ENCODE assay signal across 28 cellular contexts in genomic region chr1:3456449-3456963, GRCh38. TPM values are rescaled to one million over a fixed set of nuclear protein-coding genes. Genes with fewer than 3 reads are reported as not detected.
DNase-seq lines count a peak whose midpoint lies in the region; ATAC-seq and TF ChIP-seq lines count a peak whose summit lies in the region.
"Had no signal": no experiment of that assay in that cellular context is flagged by ENCODE, and none has a peak within 500 bp of the region (broad histone marks: within the 10 kb centered on the region; RNA-seq: fewer than 3 reads in every experiment).

No MANE protein-coding gene starts in this region.

- H3K4me3 Mint-ChIP-seq in WTC11, result peak overlapping the region; percentile 14; the same call in 1 of the 2 replicates
- H3K4me3 Mint-ChIP-seq: activated T-cell treated with anti-CD3 and anti-CD28 coated beads, Interleukin-2, amount 50 U/mL, for 24 hours; stimulated activated naive CD8-positive, alpha-beta T cell treated with anti-CD3 and anti-CD28 coated beads, Interleukin-15, amount 100 ng/mL, for 72 hours had no signal

- H3K27me3 ChIP-seq in mucosa of stomach (ENCODE audit: control insufficient read depth, insufficient read depth, low read length) (no peaks in the 10 kb centered on the region), transverse colon (peaks cover 34% of the 10 kb centered on the region), upper lobe of left lung (peaks cover 0 to 12% (median 0%) of the 10 kb centered on the region in 4 donors), spleen (replicated peaks in 1 of 7) (peaks cover 0 to 44% (median 25%) of the 10 kb centered on the region in 7 donors)
- H3K27me3 ChIP-seq: MG63, thyroid gland had no signal

- TF ChIP-seq EP300 in transverse colon (IDR thresholded peaks at IDR 0.05; ENCODE audit: low read depth) (no peak), upper lobe of left lung (IDR thresholded peaks at IDR 0.05) (no peak)

- H3K4me1 ChIP-seq in mucosa of stomach (ENCODE audit: control insufficient read depth, insufficient read depth, low read length) (peaks cover 78% of the 10 kb centered on the region), transverse colon (peaks cover 33 to 81% (median 75%) of the 10 kb centered on the region in 4 donors), upper lobe of left lung (peaks cover 22 to 36% (median 29%) of the 10 kb centered on the region in 4 donors), spleen (peaks cover 11 to 61% (median 35%) of the 10 kb centered on the region in 6 donors)

- DNase-seq in HT-29 (ENCODE audit: low spot score) (peak; percentile 87), WTC11 (ENCODE audit: low spot score) (no peak), transverse colon (peak; percentile 77), upper lobe of left lung (no peak), SK-N-DZ (ENCODE audit: low spot score) (no peak), spleen (no peak)
- DNase-seq: activated CD4-positive, alpha-beta T cell treated with anti-CD3 and anti-CD28 coated beads, Interleukin-2, amount 50 U/mL, for 1 hour; activated effector memory CD4-positive, alpha-beta T cell treated with anti-CD3 and anti-CD28 coated beads, Interleukin-2, amount 50 U/mL, for 16 hours; activated T-cell treated with anti-CD3 and anti-CD28 coated beads, Interleukin-2, amount 50 U/mL, for 24 hours; effector CD8-positive, alpha-beta T cell; erythroblast; HCEC 1CT; KG1; MG63; natural killer cell; NCI-H1105; NCI-H187; NCI-H2171 treated with DMSO at 0.1 percent for 48 hours; NCI-H510A treated with DMSO at 0.1 percent for 48 hours; NK-92 treated with Interleukin-12 subunit alpha and Interleukin-12 subunit beta, amount 100 ng/mL, for 24 hours; stimulated activated CD8-positive, alpha-beta memory T cell treated with anti-CD3 and anti-CD28 coated beads, Interleukin-4, amount 100 ng/mL, for 48 hours; stimulated activated naive CD8-positive, alpha-beta T cell treated with anti-CD3 and anti-CD28 coated beads, Interleukin-15, amount 100 ng/mL, for 72 hours; T1000; thyroid gland had no signal

- H3K4me1 Mint-ChIP-seq in WTC11, result peaks cover 17% of the 10 kb centered on the region
- H3K4me1 Mint-ChIP-seq: natural killer cell had no signal

- intact Hi-C loops in transverse colon (cut with DNase I; ENCODE audit: low total_unique reads) (no loop called here), spleen (cut with DNase I; ENCODE audit: low total_unique reads) (no loop called here)

- H3K36me3 Mint-ChIP-seq in WTC11, result 0 out of 2 replicates have a peak, but pooled peaks cover 2% of the 10 kb centered on the region
- H3K36me3 Mint-ChIP-seq: activated naive CD8-positive, alpha-beta T cell; CD14-positive monocyte; natural killer cell had no signal

- H3K27me3 Mint-ChIP-seq in WTC11 (ENCODE audit: low read depth), result no peaks in the 10 kb centered on the region

- CTCF ChIA-PET in WTC11 (lab: Charles Lee), result interaction anchor here (1.0 to 1.7 kb wide), 6 partner anchors 15 to 162 kb away, joined by 3 to 7 read pairs (median 6); no protein-coding TSS in a partner anchor

- peak overlapping the region; percentile 75 for H3K4me3 ChIP-seq in mucosa of stomach (ENCODE audit: low read length)
- peak overlapping the region in 2 of 4 donors; percentile 10 to 89 for H3K4me3 ChIP-seq in transverse colon
- no peak overlapping the region for H3K4me3 ChIP-seq in upper lobe of left lung
- H3K4me3 ChIP-seq in spleen, result no peak overlapping the region
- H3K4me3 ChIP-seq: MG63, skin epidermis, thyroid gland had no signal

- no peak overlapping the region for H3K27ac Mint-ChIP-seq in WTC11
- H3K27ac Mint-ChIP-seq: activated naive CD8-positive, alpha-beta T cell; activated T-cell treated with anti-CD3 and anti-CD28 coated beads, Interleukin-2, amount 50 U/mL, for 24 hours; CD14-positive monocyte; natural killer cell; stimulated activated naive CD8-positive, alpha-beta T cell treated with anti-CD3 and anti-CD28 coated beads, Interleukin-15, amount 100 ng/mL, for 72 hours had no signal

- peaks cover 3% of the 10 kb centered on the region for H3K36me3 ChIP-seq in mucosa of stomach (ENCODE audit: control insufficient read depth, insufficient read depth, low read length)
- H3K36me3 ChIP-seq in transverse colon, result no peaks in the 10 kb centered on the region
- no peaks in the 10 kb centered on the region for H3K36me3 ChIP-seq in upper lobe of left lung
- no peaks in the 10 kb centered on the region for H3K36me3 ChIP-seq in spleen
- H3K36me3 ChIP-seq: MG63, thyroid gland had no signal

- TF ChIP-seq CTCF in WTC11 (IDR thresholded peaks at IDR 0.05) (no peak), transverse colon (IDR thresholded peaks at IDR 0.05) (no peak), upper lobe of left lung (IDR thresholded peaks at IDR 0.05) (no peak), spleen (IDR thresholded peaks at IDR 0.05 in 8 of 11, conservative IDR thresholded peaks at IDR 0.05 in 3 of 11) (no peak)

- peak; percentile 48 for TF ChIP-seq POLR2A in transverse colon (IDR thresholded peaks at IDR 0.05)
- TF ChIP-seq POLR2A in upper lobe of left lung (IDR thresholded peaks at IDR 0.05), result no peak
- no peak for TF ChIP-seq POLR2A in spleen (IDR thresholded peaks at IDR 0.05)

- no peaks in the 10 kb centered on the region for H3K9me3 Mint-ChIP-seq in WTC11
- H3K9me3 Mint-ChIP-seq: activated T-cell treated with anti-CD3 and anti-CD28 coated beads, Interleukin-2, amount 50 U/mL, for 24 hours; CD14-positive monocyte; natural killer cell; stimulated activated naive CD8-positive, alpha-beta T cell treated with anti-CD3 and anti-CD28 coated beads, Interleukin-15, amount 100 ng/mL, for 72 hours had no signal

- H3K27ac ChIP-seq in transverse colon, result peak overlapping the region; percentile 89 to 93 (median 92)
- no peak overlapping the region for H3K27ac ChIP-seq in upper lobe of left lung
- H3K27ac ChIP-seq in spleen, result peak overlapping the region in 1 of 8 donors; percentile 63
- H3K27ac ChIP-seq: skin epidermis, thyroid gland had no signal

- H3K9me3 ChIP-seq in mucosa of stomach (ENCODE audit: control insufficient read depth, low read length) (no peaks in the 10 kb centered on the region), transverse colon (no peaks in the 10 kb centered on the region), upper lobe of left lung (no peaks in the 10 kb centered on the region), spleen (no peaks in the 10 kb centered on the region)
- H3K9me3 ChIP-seq: MG63, thyroid gland had no signal

- peak overlapping the region; percentile 78 for H3K9ac ChIP-seq in mucosa of stomach (ENCODE audit: low read length)

- in situ Hi-C loops in transverse colon (cut with MboI; ENCODE audit: low pct_ligation_motif_present in 1 of 4, low pct_unique_long_range_greater_than_20kb in 1 of 4, low sequenced_read_pairs in 3 of 4), result no loop called here

- no peak for ATAC-seq in WTC11
- no peak for ATAC-seq in upper lobe of left lung (ENCODE audit: low FRiP score in 2 of 2)
- ATAC-seq: natural killer cell; stimulated activated naive CD8-positive, alpha-beta T cell treated with anti-CD3 and anti-CD28 coated beads, Interleukin-15, amount 100 ng/mL, for 72 hours had no signal

- POLR2A ChIA-PET in WTC11 (lab: Charles Lee), result interaction anchor here (0.9 kb wide), 1 partner anchor 15 kb away, joined by 7 read pairs; no protein-coding TSS in a partner anchor

- WGBS in transverse colon (ENCODE audit: low coverage in 1 of 2), 2 donors, result 80% methylated on average over 8 of the region's 12 CpGs; no CpG with 5 or more reads in 1 of the 2 donors
- 80 to 90% methylated on average over 2 to 12 of the region's 12 CpGs for WGBS in upper lobe of left lung, 2 donors
- 79 to 96% (median 90%) methylated on average over 8 to 12 of the region's 12 CpGs for WGBS in spleen, 5 donors

TF ChIP-seq in WTC11, 78 proteins besides CTCF, POLR2A, EP300 and RAD21 (continues in another document):
- TF ChIP-seq ZNF232 (CRISPR knock-in tag; IDR thresholded peaks at IDR 0.05) (no peak), ZNF281 (CRISPR knock-in tag; IDR thresholded peaks at IDR 0.05) (no peak), CREM (CRISPR knock-in tag; IDR thresholded peaks at IDR 0.05) (no peak), JUN (CRISPR knock-in tag; IDR thresholded peaks at IDR 0.05) (no peak), ZBTB43 (CRISPR knock-in tag; IDR thresholded peaks at IDR 0.05) (no peak)

RNA-seq across cellular contexts. Expression of gene ARHGEF16, which starts 2.0 kb away (rescaled TPM):
- 124 and 137 TPM in 2 replicates for total RNA-seq in HT-29 (2014; rRNA removed; shearing (Covaris generic))
- total RNA-seq in WTC11 (2021), result 15.5 to 17.2 TPM (median 16.1 TPM) in 3 replicates
- total RNA-seq in transverse colon, result 100 to 1,000 TPM; 104 to 240 (median 145) TPM
- 10 to 100 TPM; 11.9 to 28.9 (median 13.4) TPM for total RNA-seq in upper lobe of left lung
- polyA plus RNA-seq in SK-N-DZ (2014; cell fraction: cytosol; rRNA removed), result 1.9 and 2.3 TPM in 2 replicates
- polyA plus RNA-seq in SK-N-DZ (2014; cell fraction: nucleus; rRNA removed), result 5.9 and 8.2 TPM in 2 replicates
- 1 to 10 TPM in 4 of 7 donors, under 1 TPM in 3; 0.23 to 1.6 (median 1.1) TPM for total RNA-seq in spleen
- 1 to 10 TPM in 1 of 3 donors, under 1 TPM in 2; 0.29 to 1.5 (median 0.43) TPM for polyA plus RNA-seq in spleen
- total RNA-seq: natural killer cell had no signal
- polyA plus RNA-seq: CD14-positive monocyte had no signal

Comparison
In these comparisons a context has a peak if more than half of its experiments do, and no peak if none do; other contexts are left out.
1. DNase-seq: peak in HT-29 (single experiment) and transverse colon (single experiment); none in WTC11 (single experiment), upper lobe of left lung (0 of 2), SK-N-DZ (single experiment) and spleen (single experiment).
2. H3K27ac ChIP-seq: peak in transverse colon (4 of 4); none in upper lobe of left lung (0 of 4).